Comparison of ENCODE assay signal across 9 cellular contexts in genomic region chr1:27455166-27455811, GRCh38. TPM values are rescaled to one million over a fixed set of nuclear protein-coding genes. Genes with fewer than 3 reads are reported as not detected.
DNase-seq lines count a peak whose midpoint lies in the region; ATAC-seq, FAIRE-seq and TF ChIP-seq lines count a peak whose summit lies in the region.
"Had no signal": no experiment of that assay in that cellular context is flagged by ENCODE, and none has a peak within 500 bp of the region (broad histone marks: within the 10 kb centered on the region; RNA-seq: fewer than 3 reads in every experiment).

No MANE protein-coding gene starts in this region.

- peaks cover 68% of the 10 kb centered on the region for H3K4me1 ChIP-seq in vagina

- TF ChIP-seq POLR2A in vagina (IDR thresholded peaks at IDR 0.05): no peak

- H3K36me3 Mint-ChIP-seq in mesothelial cell of epicardium: peaks cover 4% of the 10 kb centered on the region

- FAIRE-seq in bronchial epithelial cell (lab: Jason Lieb, UNC): no peak

- no peak overlapping the region for H3K4me3 Mint-ChIP-seq in mesothelial cell of epicardium

- peak overlapping the region; percentile 85 for H3K27ac Mint-ChIP-seq in mesothelial cell of epicardium

- H3K27ac ChIP-seq in vagina: peak overlapping the region; percentile 28

- no peak for ATAC-seq in HG03378 (IDR thresholded peaks at IDR 0.05; ENCODE audit: unreplicated experiment)
- no peak for ATAC-seq in GM19351 (IDR thresholded peaks at IDR 0.05; ENCODE audit: unreplicated experiment)

- H3K27me3 ChIP-seq in bronchial epithelial cell (ENCODE audit: control insufficient read depth, insufficient read depth, low read length): no peaks in the 10 kb centered on the region
- no peaks in the 10 kb centered on the region for H3K27me3 ChIP-seq in vagina

- no peaks in the 10 kb centered on the region for H3K27me3 Mint-ChIP-seq in mesothelial cell of epicardium (ENCODE audit: low read depth)

- DNase-seq in stimulated activated CD4-positive, alpha-beta T cell treated with anti-CD3 and anti-CD28 coated beads, Interleukin-4, amount 100 ng/mL, for 24 hours: peak; percentile 24
- no peak for DNase-seq in stimulated activated CD4-positive, alpha-beta T cell treated with anti-CD3 and anti-CD28 coated beads, Interleukin-2, amount 100 ng/mL, for 48 hours
- DNase-seq in bronchial epithelial cell (ENCODE audit: low read depth) (peak; percentile 71), mesothelial cell of epicardium (ENCODE audit: low spot score in 2 of 2, unreplicated experiment in 2 of 2) (no peak), vagina (ENCODE audit: extremely low spot score in 2 of 2) (no peak), NAMALWA (ENCODE audit: low spot score) (no peak)
- DNase-seq: activated CD4-positive, CD25-positive, alpha-beta regulatory T cell treated with anti-CD3 and anti-CD28 coated beads, Interleukin-2, amount 50 U/mL, for 72 hours had no signal

- no peaks in the 10 kb centered on the region for H3K9me3 ChIP-seq in vagina

- intact Hi-C loops in vagina (cut with DNase I): no loop called here

- H3K4me3 ChIP-seq in bronchial epithelial cell (ENCODE audit: low read depth, low read length): no peak overlapping the region
- no peak overlapping the region for H3K4me3 ChIP-seq in vagina

- peaks cover 21% of the 10 kb centered on the region for H3K4me1 Mint-ChIP-seq in mesothelial cell of epicardium

- no peaks in the 10 kb centered on the region for H3K36me3 ChIP-seq in bronchial epithelial cell (ENCODE audit: control insufficient read depth, insufficient read depth, low read length)
- H3K36me3 ChIP-seq in vagina: no peaks in the 10 kb centered on the region

- TF ChIP-seq CTCF in bronchial epithelial cell (IDR thresholded peaks at IDR 0.05; ENCODE audit: insufficient read depth, low read length, severe bottlenecking): no peak
- no peak for TF ChIP-seq CTCF in mesothelial cell of epicardium (IDR thresholded peaks at IDR 0.05; ENCODE audit: unreplicated experiment)
- no peak for TF ChIP-seq CTCF in vagina (IDR thresholded peaks at IDR 0.05)

- no peaks in the 10 kb centered on the region for H3K9me3 Mint-ChIP-seq in mesothelial cell of epicardium

RNA-seq across cellular contexts. Expression of gene WASF2, which starts 34.7 kb away (rescaled TPM):
- total RNA-seq in bronchial epithelial cell (22.1 and 38.3 TPM in 2 replicates), mesothelial cell of epicardium (97.8 to 102 TPM (median 99.3 TPM) in 3 replicates), vagina (58.9 TPM)

Comparison
In these comparisons a context has a peak if more than half of its experiments do, and no peak if none do; other contexts are left out.
1. DNase-seq: peak in stimulated activated CD4-positive, alpha-beta T cell treated with anti-CD3 and anti-CD28 coated beads, Interleukin-4, amount 100 ng/mL, for 24 hours (single experiment) and bronchial epithelial cell (single experiment); none in stimulated activated CD4-positive, alpha-beta T cell treated with anti-CD3 and anti-CD28 coated beads, Interleukin-2, amount 100 ng/mL, for 48 hours (0 of 2), mesothelial cell of epicardium (0 of 2), vagina (0 of 2) and NAMALWA (single experiment).